ENCODE assay signal across 13 cellular contexts in genomic region chr13:36674337-36675212, GRCh38. TPM values are rescaled to one million over a fixed set of nuclear protein-coding genes. Genes with fewer than 3 reads are reported as not detected.
DNase-seq lines count a peak whose midpoint lies in the region; ATAC-seq and TF ChIP-seq lines count a peak whose summit lies in the region.
"Had no signal": no experiment of that assay in that cellular context is flagged by ENCODE, and none has a peak within 500 bp of the region (broad histone marks: within the 10 kb centered on the region; RNA-seq: fewer than 3 reads in every experiment).

No MANE protein-coding gene starts in this region.

- peak overlapping the region; percentile 32 for H3K4me3 ChIP-seq in mesodermal cell (ENCODE audit: extremely low read depth, insufficient read depth, low read length, poor library complexity, severe bottlenecking)
- peak overlapping the region in 3 of 4 donors; percentile 25 to 45 (median 31) for H3K4me3 ChIP-seq in upper lobe of left lung

- H3K27ac ChIP-seq in mesodermal cell (ENCODE audit: low read depth, low read length, severe bottlenecking) (no peak overlapping the region), upper lobe of left lung (no peak overlapping the region)
- H3K27ac ChIP-seq: gastrocnemius medialis, transverse colon had no signal

- ATAC-seq in upper lobe of left lung (ENCODE audit: low FRiP score in 2 of 2) (peak in 1 of 2 donors; percentile 33), GM19455 (IDR thresholded peaks at IDR 0.05; ENCODE audit: unreplicated experiment) (no peak)
- ATAC-seq: gastrocnemius medialis, HCT116 had no signal

- no peak overlapping the region for H3K27ac Mint-ChIP-seq in endothelial cell (ENCODE audit: unreplicated experiment)

- in situ Hi-C loops in G401 (cut with HindIII; ENCODE audit: low sequenced_read_pairs) = no loop called here

- WGBS in mesodermal cell (ENCODE audit: insufficient coverage in 2 of 2), 2 experiments = 12 to 16% methylated on average over 20 to 27 of the region's 33 CpGs
- WGBS in upper lobe of left lung, 2 donors = 8 to 12% methylated on average over 23 to 33 of the region's 33 CpGs

- H3K4me1 Mint-ChIP-seq in endothelial cell (ENCODE audit: unreplicated experiment) = peaks cover 8% of the 10 kb centered on the region

- H3K4me3 Mint-ChIP-seq in endothelial cell (ENCODE audit: unreplicated experiment) = peak overlapping the region; percentile 79

- H3K36me3 Mint-ChIP-seq in endothelial cell (ENCODE audit: low read depth, unreplicated experiment) = no peaks in the 10 kb centered on the region

- DNase-seq in activated gamma-delta T cell (lab: John Stamatoyannopoulos, UW) (peak; percentile 0), activated gamma-delta T cell treated with Interleukin-2 at 50 U/mL for 16 hours (no peak), endothelial cell (ENCODE audit: low spot score) (no peak), upper lobe of left lung (no peak), G401 (ENCODE audit: low spot score) (no peak), dedifferentiated amniotic fluid mesenchymal stem cell (ENCODE audit: extremely low spot score) (no peak)
- DNase-seq: activated T-cell treated with anti-CD3 and anti-CD28 coated beads, Interleukin-2, amount 50 U/mL, for 1 hour; gastrocnemius medialis; MM.1S; transverse colon had no signal

- H3K27me3 Mint-ChIP-seq in endothelial cell (ENCODE audit: unreplicated experiment) = peaks cover 20% of the 10 kb centered on the region

- TF ChIP-seq POLR2A in upper lobe of left lung (IDR thresholded peaks at IDR 0.05) = no peak

- no peaks in the 10 kb centered on the region for H3K9me3 Mint-ChIP-seq in endothelial cell (ENCODE audit: unreplicated experiment)

- no peak for TF ChIP-seq CTCF in endothelial cell (IDR thresholded peaks at IDR 0.05; ENCODE audit: unreplicated experiment)
- no peak for TF ChIP-seq CTCF in upper lobe of left lung (IDR thresholded peaks at IDR 0.05)

- H3K36me3 ChIP-seq in mesodermal cell (ENCODE audit: control insufficient read depth, insufficient read depth, low read length) = no peaks in the 10 kb centered on the region
- H3K36me3 ChIP-seq in upper lobe of left lung = no peaks in the 10 kb centered on the region
- H3K36me3 ChIP-seq: gastrocnemius medialis, transverse colon had no signal

- peaks cover 0 to 13% (median 5%) of the 10 kb centered on the region in 4 donors for H3K27me3 ChIP-seq in upper lobe of left lung

- no peaks in the 10 kb centered on the region for H3K9me3 ChIP-seq in mesodermal cell (ENCODE audit: control insufficient read depth, low read length)
- H3K9me3 ChIP-seq in upper lobe of left lung = no peaks in the 10 kb centered on the region
- H3K9me3 ChIP-seq: gastrocnemius medialis, transverse colon had no signal

- H3K4me1 ChIP-seq in mesodermal cell (ENCODE audit: control insufficient read depth, insufficient read depth, low read length, poor library complexity, severe bottlenecking) (no peaks in the 10 kb centered on the region), upper lobe of left lung (peaks cover 0 to 11% (median 4%) of the 10 kb centered on the region in 4 donors)
- H3K4me1 ChIP-seq: gastrocnemius medialis had no signal

- no peak for TF ChIP-seq EP300 in upper lobe of left lung (IDR thresholded peaks at IDR 0.05)

RNA-seq across cellular contexts. Expression of gene SERTM1, which starts 0.8 kb away (rescaled TPM):
- 0.08 TPM for total RNA-seq in endothelial cell (ENCODE audit: unreplicated experiment)
- 0.18 TPM for polyA plus RNA-seq in mesodermal cell (2013, experiment 1 of 2)
- 0.20 TPM for polyA plus RNA-seq in mesodermal cell (2013, experiment 2 of 2)
- total RNA-seq in upper lobe of left lung = 1 to 10 TPM in 5 of 6 donors, not detected in 1; 3.0 to 7.3 (median 3.8) TPM
- total RNA-seq in G401 (2014; rRNA removed; shearing (Covaris generic)) = not detected in 2 replicates
- total RNA-seq: gastrocnemius medialis had no signal
